Comparison of ENCODE assay signal across 2 cellular contexts in genomic region chr7:73823257-73823656, GRCh38.
TF ChIP-seq lines count a peak whose summit lies in the region.

No MANE protein-coding gene starts in this region.

TF ChIP-seq in HepG2, 621 proteins besides CTCF, POLR2A, EP300 and RAD21:
- TF ChIP-seq ZNF543 (CRISPR knock-in tag; IDR thresholded peaks at IDR 0.05) (no peak), TBX3 (IDR thresholded peaks at IDR 0.05; ENCODE audit: borderline replicate concordance) (no peak)
TF ChIP-seq in HepG2: peak in this region for 0.

TF ChIP-seq in H1, 55 proteins besides CTCF, POLR2A, EP300 and RAD21:
- no peak for TF ChIP-seq BACH1 (IDR thresholded peaks at IDR 0.05; ENCODE audit: low read length)
- TF ChIP-seq TBP (IDR thresholded peaks at IDR 0.05; ENCODE audit: low read depth, low read length) = no peak
- no peak for TF ChIP-seq TAF7 (optimal IDR thresholded peaks at IDR 0.05; ENCODE audit: borderline replicate concordance, low read depth, low read length)
- no peak for TF ChIP-seq RBBP5 (IDR thresholded peaks at IDR 0.05; ENCODE audit: borderline replicate concordance, low read depth, low read length)
- no peak for TF ChIP-seq RXRA (IDR thresholded peaks at IDR 0.05; ENCODE audit: insufficient read depth, low read depth, low read length)
- no peak for TF ChIP-seq SAP30 (IDR thresholded peaks at IDR 0.05; ENCODE audit: insufficient read depth, insufficient replicate concordance, low read length)
- TF ChIP-seq CHD1 (IDR thresholded peaks at IDR 0.05; ENCODE audit: low read depth, low read length) = no peak
- TF ChIP-seq BRCA1 (IDR thresholded peaks at IDR 0.05; ENCODE audit: low read depth, low read length) = no peak
- no peak for TF ChIP-seq FOSL1 (IDR thresholded peaks at IDR 0.05; ENCODE audit: insufficient read depth, low read depth, low read length)
- no peak for TF ChIP-seq HDAC6 (IDR thresholded peaks at IDR 0.05; ENCODE audit: low read depth, low read length)
- no peak for TF ChIP-seq SP1 (IDR thresholded peaks at IDR 0.05; ENCODE audit: low read depth, low read length)
